ENCODE assay signal across 9 cellular contexts in genomic region chr10:70758757-70759514, GRCh38. TPM values are rescaled to one million over a fixed set of nuclear protein-coding genes. Genes with fewer than 3 reads are reported as not detected.
DNase-seq lines count a peak whose midpoint lies in the region; ATAC-seq and TF ChIP-seq lines count a peak whose summit lies in the region.
"Had no signal": no experiment of that assay in that cellular context is flagged by ENCODE, and none has a peak within 500 bp of the region (broad histone marks: within the 10 kb centered on the region; RNA-seq: fewer than 3 reads in every experiment).

No MANE protein-coding gene starts in this region.

- H3K4me1 Mint-ChIP-seq in Caco-2 (ENCODE audit: low read depth, unreplicated experiment): peaks cover 13% of the 10 kb centered on the region
- peaks cover 6% of the 10 kb centered on the region for H3K4me1 Mint-ChIP-seq in activated T-cell treated with anti-CD3 and anti-CD28 coated beads, Interleukin-2, amount 50 U/mL, for 4 hours (ENCODE audit: low read depth)
- peaks cover 36% of the 10 kb centered on the region for H3K4me1 Mint-ChIP-seq in neural progenitor cell

- H3F3A ChIP-seq in PC-9 (ENCODE audit: insufficient read depth, low read depth) (no peaks in the 10 kb centered on the region), neural progenitor cell (ENCODE audit: low read depth) (no peaks in the 10 kb centered on the region)

- intact Hi-C loops in Caco-2 (cut with micrococcal nuclease; ENCODE audit: unreplicated experiment) (loop anchor here (1.0 to 10.0 kb wide), 5 partner anchors 140 to 324 kb away; no protein-coding TSS in a partner anchor), PC-9 (cut with micrococcal nuclease; ENCODE audit: unreplicated experiment) (loop anchor here (1.0 to 5.0 kb wide), 5 partner anchors 87 to 298 kb away; partner anchors contain the start of gene ADAMTS14)

- H3K9me3 Mint-ChIP-seq in Caco-2 (ENCODE audit: unreplicated experiment): no peaks in the 10 kb centered on the region
- H3K9me3 Mint-ChIP-seq in activated T-cell treated with anti-CD3 and anti-CD28 coated beads, Interleukin-2, amount 50 U/mL, for 4 hours: no peaks in the 10 kb centered on the region
- no peaks in the 10 kb centered on the region for H3K9me3 Mint-ChIP-seq in neural progenitor cell

- POLR2A ChIA-PET in Caco-2 (lab: Charles Lee): interaction anchor here (0.6 kb wide), 1 partner anchor 208 kb away, joined by 7 read pairs; no protein-coding TSS in a partner anchor
- POLR2A ChIA-PET in PC-9 (lab: Charles Lee; ENCODE audit: unreplicated experiment): interaction anchor here (0.6 kb wide), 1 partner anchor 14 kb away, joined by 4 read pairs; no protein-coding TSS in a partner anchor

- no peak overlapping the region for H3K27ac ChIP-seq in PC-9
- H3K27ac ChIP-seq in neural progenitor cell: no peak overlapping the region

- no peaks in the 10 kb centered on the region for H4K20me1 ChIP-seq in PC-9 (ENCODE audit: insufficient read depth)
- H4K20me1 ChIP-seq in neural progenitor cell (ENCODE audit: low read depth): no peaks in the 10 kb centered on the region

- H3K27me3 Mint-ChIP-seq in Caco-2 (ENCODE audit: insufficient read depth, unreplicated experiment): no peaks in the 10 kb centered on the region
- peaks cover 2% of the 10 kb centered on the region for H3K27me3 Mint-ChIP-seq in activated T-cell treated with anti-CD3 and anti-CD28 coated beads, Interleukin-2, amount 50 U/mL, for 4 hours (ENCODE audit: low read depth)
- peaks cover 10% of the 10 kb centered on the region for H3K27me3 Mint-ChIP-seq in neural progenitor cell (ENCODE audit: insufficient read depth, low read depth)

- H3K36me3 ChIP-seq in Caco-2 (ENCODE audit: control insufficient read depth, insufficient read depth, low read length): no peaks in the 10 kb centered on the region
- H3K36me3 ChIP-seq in PC-9 (ENCODE audit: low read depth): no peaks in the 10 kb centered on the region
- no peaks in the 10 kb centered on the region for H3K36me3 ChIP-seq in neural progenitor cell

- H3K9me2 ChIP-seq in PC-9 (ENCODE audit: insufficient read depth): no peaks in the 10 kb centered on the region

- H3K9ac ChIP-seq in neural progenitor cell: no peak overlapping the region

- H3K27me3 ChIP-seq in Caco-2 (replicated peaks; ENCODE audit: control insufficient read depth, insufficient read depth, low read length) (no peaks in the 10 kb centered on the region), PC-9 (ENCODE audit: insufficient read depth, low read depth) (no peaks in the 10 kb centered on the region), neural progenitor cell (no peaks in the 10 kb centered on the region)

- peak; percentile 94 to 96 for TF ChIP-seq CTCF in Caco-2 (IDR thresholded peaks at IDR 0.05; ENCODE audit: insufficient read depth in 1 of 2, low read depth in 1 of 2, low read length in 1 of 2, severe bottlenecking in 1 of 2, unreplicated experiment in 1 of 2)
- TF ChIP-seq CTCF in PC-9 (conservative IDR thresholded peaks at IDR 0.05): peak; percentile 84
- peak; percentile 86 for TF ChIP-seq CTCF in fibroblast of mammary gland (conservative IDR thresholded peaks at IDR 0.05; ENCODE audit: control insufficient read depth, insufficient read depth, low read depth, low read length)
- TF ChIP-seq CTCF in neural progenitor cell (IDR thresholded peaks at IDR 0.05): peak; percentile 79

- H3K4me1 ChIP-seq in Caco-2 (0 out of 2 replicates have a peak, but pooled peaks cover 5% of the 10 kb centered on the region), PC-9 (replicated peaks; ENCODE audit: insufficient read depth) (peaks cover 19% of the 10 kb centered on the region), neural progenitor cell (peaks cover 6% of the 10 kb centered on the region)

- peak in 1 of 2 donors; percentile 69 for ATAC-seq in activated T-cell treated with anti-CD3 and anti-CD28 coated beads, Interleukin-2, amount 50 U/mL, for 4 hours
- no peak for ATAC-seq in GM18870 (IDR thresholded peaks at IDR 0.05; ENCODE audit: unreplicated experiment)

- H3K36me3 Mint-ChIP-seq in Caco-2 (ENCODE audit: insufficient read depth, unreplicated experiment) (no peaks in the 10 kb centered on the region), neural progenitor cell (no peaks in the 10 kb centered on the region)
- no peaks in the 10 kb centered on the region for H3K36me3 Mint-ChIP-seq in activated T-cell treated with anti-CD3 and anti-CD28 coated beads, Interleukin-2, amount 50 U/mL, for 4 hours (ENCODE audit: insufficient read depth)

- DNase-seq in Caco-2 (peak; percentile 79 to 85), HuH-7.5 (ENCODE audit: low spot score) (peak; percentile 53), PC-9 (peak; percentile 51 to 66), fibroblast of mammary gland (ENCODE audit: low read depth) (peak; percentile 77), neural progenitor cell (ENCODE audit: low spot score) (peak; percentile 84), stromal cell of bone marrow (ENCODE audit: low read depth) (peak; percentile 51)
- DNase-seq in activated T-cell treated with anti-CD3 and anti-CD28 coated beads, Interleukin-2, amount 50 U/mL, for 4 hours: peak; percentile 65

- peak overlapping the region; percentile 27; the same call in 1 of the 2 replicates for H3K4me2 ChIP-seq in PC-9
- H3K4me2 ChIP-seq in neural progenitor cell: no peak overlapping the region

- H3K79me2 ChIP-seq in PC-9 (ENCODE audit: low read depth) (no peaks in the 10 kb centered on the region), neural progenitor cell (ENCODE audit: low read depth) (no peaks in the 10 kb centered on the region)

- H3K4me3 ChIP-seq in Caco-2 (ENCODE audit: low read depth, low read length): no peak overlapping the region
- H3K4me3 ChIP-seq in PC-9: no peak overlapping the region
- H3K4me3 ChIP-seq in fibroblast of mammary gland (ENCODE audit: control insufficient read depth, low read depth, low read length): no peak overlapping the region
- H3K4me3 ChIP-seq in neural progenitor cell: no peak overlapping the region

- H3K9me3 ChIP-seq in Caco-2: no peaks in the 10 kb centered on the region
- no peaks in the 10 kb centered on the region for H3K9me3 ChIP-seq in PC-9 (ENCODE audit: insufficient read depth, low read depth)
- no peaks in the 10 kb centered on the region for H3K9me3 ChIP-seq in neural progenitor cell (ENCODE audit: low read depth)

- H3K4me3 Mint-ChIP-seq in Caco-2 (ENCODE audit: unreplicated experiment) (no peak overlapping the region), neural progenitor cell (no peak overlapping the region)
- H3K4me3 Mint-ChIP-seq in activated T-cell treated with anti-CD3 and anti-CD28 coated beads, Interleukin-2, amount 50 U/mL, for 4 hours: no peak overlapping the region

- H3K27ac Mint-ChIP-seq in Caco-2 (ENCODE audit: unreplicated experiment): no peak overlapping the region
- no peak overlapping the region for H3K27ac Mint-ChIP-seq in neural progenitor cell

- BruUV-seq in Caco-2 (replicated peaks; lab: Mats Ljungman, UMichigan) (no TSS peak), PC-9 (replicated peaks; lab: Mats Ljungman, UMichigan) (no TSS peak)

- H2AFZ ChIP-seq in PC-9 (peak overlapping the region; percentile 34; the same call in 1 of the 2 replicates), neural progenitor cell (replicated peaks) (peak overlapping the region; percentile 48)

- CTCF ChIA-PET in Caco-2 (lab: Charles Lee) (interaction anchor here (0.6 to 1.3 kb wide), 4 partner anchors 17 to 328 kb away, joined by 3 to 4 read pairs (median 3); no protein-coding TSS in a partner anchor), PC-9 (lab: Charles Lee) (interaction anchor here (0.7 to 1.2 kb wide), 2 partner anchors 209 to 520 kb away, joined by 3 to 5 read pairs; no protein-coding TSS in a partner anchor)

RNA-seq across cellular contexts. Expression of gene TBATA, which starts 26.2 kb away (rescaled TPM):
- not detected in 2 replicates for total RNA-seq in Caco-2 (2022)
- not detected in 2 replicates for total RNA-seq in PC-9 (2021)
- total RNA-seq in activated T-cell treated with anti-CD3 and anti-CD28 coated beads, Interleukin-2, amount 50 U/mL, for 4 hours: not detected
- not detected in 2 replicates for total RNA-seq in neural progenitor cell (ENCODE audit: low replicate concordance)
- total RNA-seq: T-helper 2 cell treated with Interferon-gamma antibody and Interleukin-4, amounts not matched to agents 100 ng/mL and 5 ng/mL, for 36 hours had no signal

RNA-seq across cellular contexts. Expression of gene SGPL1, which starts 56.8 kb away (rescaled TPM):
- total RNA-seq in Caco-2 (2022): 121 and 127 TPM in 2 replicates
- 96.9 and 141 TPM in 2 replicates for total RNA-seq in PC-9 (2021)
- total RNA-seq in activated T-cell treated with anti-CD3 and anti-CD28 coated beads, Interleukin-2, amount 50 U/mL, for 4 hours: 10 to 100 TPM; 71.3 to 98.9 (median 90.5) TPM
- total RNA-seq in neural progenitor cell (ENCODE audit: low replicate concordance): 51.5 and 53.6 TPM in 2 replicates
